ENCODE assay signal across 9 cellular contexts in genomic region chr18:77108821-77109692, GRCh38. TPM values are rescaled to one million over a fixed set of nuclear protein-coding genes. Genes with fewer than 3 reads are reported as not detected.
DNase-seq lines count a peak whose midpoint lies in the region; ATAC-seq and TF ChIP-seq lines count a peak whose summit lies in the region.
"Had no signal": no experiment of that assay in that cellular context is flagged by ENCODE, and none has a peak within 500 bp of the region (broad histone marks: within the 10 kb centered on the region; RNA-seq: fewer than 3 reads in every experiment).

No MANE protein-coding gene starts in this region.

- TF ChIP-seq CTCF in tibial artery (IDR thresholded peaks at IDR 0.05): no peak

- no peaks in the 10 kb centered on the region for H3K9me3 ChIP-seq in tibial artery

- POLR2A ChIA-PET in activated naive CD8-positive, alpha-beta T cell treated with anti-CD3 and anti-CD28 coated beads, Interleukin-2, amount 10 ng/mL, durations not matched to agents 7 days and 5 days (lab: Charles Lee): interaction anchor here (2.3 kb wide), 1 partner anchor 23 kb away, joined by 18 read pairs; the partner anchor contains the start of gene MBP

- H3K4me3 Mint-ChIP-seq in activated naive CD4-positive, alpha-beta T cell treated with anti-CD3 and anti-CD28 coated beads, Interleukin-2, amount 10 ng/mL, durations not matched to agents 7 days and 5 days: no peak overlapping the region
- H3K4me3 Mint-ChIP-seq in activated naive CD8-positive, alpha-beta T cell treated with anti-CD3 and anti-CD28 coated beads, Interleukin-2, amount 10 ng/mL, durations not matched to agents 7 days and 5 days: no peak overlapping the region
- no peak overlapping the region for H3K4me3 Mint-ChIP-seq in memory B cell

- no peak for DNase-seq in activated naive CD4-positive, alpha-beta T cell treated with anti-CD3 and anti-CD28 coated beads, Interleukin-2, amount 10 ng/mL, durations not matched to agents 7 days and 5 days
- DNase-seq in activated naive CD4-positive, alpha-beta T cell treated with Interleukin-2 at 50 U/mL for 16 hours: no peak
- DNase-seq in activated naive CD8-positive, alpha-beta T cell treated with anti-CD3 and anti-CD28 coated beads, Interleukin-2, amount 10 ng/mL, durations not matched to agents 7 days and 5 days: no peak
- DNase-seq in memory B cell (ENCODE audit: low spot score in 2 of 2) (no peak), tibial artery (peak in 1 of 2 donors; percentile 55), germinal center (ENCODE audit: low spot score) (no peak)
- DNase-seq: NCI-H82 had no signal

- peak overlapping the region; percentile 38 for H3K27ac Mint-ChIP-seq in activated naive CD4-positive, alpha-beta T cell treated with anti-CD3 and anti-CD28 coated beads, Interleukin-2, amount 10 ng/mL, durations not matched to agents 7 days and 5 days
- H3K27ac Mint-ChIP-seq in activated naive CD8-positive, alpha-beta T cell treated with anti-CD3 and anti-CD28 coated beads, Interleukin-2, amount 10 ng/mL, durations not matched to agents 7 days and 5 days: peak overlapping the region; percentile 14
- H3K27ac Mint-ChIP-seq in memory B cell: peak overlapping the region; percentile 66

- CTCF ChIA-PET in activated naive CD4-positive, alpha-beta T cell treated with anti-CD3 and anti-CD28 coated beads, Interleukin-2, amount 10 ng/mL, durations not matched to agents 7 days and 5 days (lab: Charles Lee): interaction anchor here (1.0 to 4.4 kb wide), 4 partner anchors 14 to 109 kb away, joined by 3 to 31 read pairs (median 4); no protein-coding TSS in a partner anchor

- no peak for ATAC-seq in activated naive CD8-positive, alpha-beta T cell treated with anti-CD3 and anti-CD28 coated beads, Interleukin-2, amount 10 ng/mL, durations not matched to agents 7 days and 5 days (ENCODE audit: low read depth)
- no peak for ATAC-seq in memory B cell (ENCODE audit: low read depth)
- ATAC-seq in GM21619 (IDR thresholded peaks at IDR 0.05; ENCODE audit: unreplicated experiment): no peak
- ATAC-seq in HG03520 (IDR thresholded peaks at IDR 0.05; ENCODE audit: unreplicated experiment): no peak

- no peak overlapping the region for H3K4me3 ChIP-seq in tibial artery

- H3K27me3 Mint-ChIP-seq in activated naive CD4-positive, alpha-beta T cell treated with anti-CD3 and anti-CD28 coated beads, Interleukin-2, amount 10 ng/mL, durations not matched to agents 7 days and 5 days: no peaks in the 10 kb centered on the region
- no peaks in the 10 kb centered on the region for H3K27me3 Mint-ChIP-seq in activated naive CD8-positive, alpha-beta T cell treated with anti-CD3 and anti-CD28 coated beads, Interleukin-2, amount 10 ng/mL, durations not matched to agents 7 days and 5 days
- H3K27me3 Mint-ChIP-seq in memory B cell: no peaks in the 10 kb centered on the region

- H3K27me3 ChIP-seq in tibial artery: no peaks in the 10 kb centered on the region

- H3K4me1 ChIP-seq in tibial artery: peaks cover 0 to 39% (median 20%) of the 10 kb centered on the region in 4 donors

- peaks cover 4% of the 10 kb centered on the region for H3K9me3 Mint-ChIP-seq in activated naive CD4-positive, alpha-beta T cell treated with anti-CD3 and anti-CD28 coated beads, Interleukin-2, amount 10 ng/mL, durations not matched to agents 7 days and 5 days
- peaks cover 4% of the 10 kb centered on the region for H3K9me3 Mint-ChIP-seq in activated naive CD8-positive, alpha-beta T cell treated with anti-CD3 and anti-CD28 coated beads, Interleukin-2, amount 10 ng/mL, durations not matched to agents 7 days and 5 days
- peaks cover 1% of the 10 kb centered on the region for H3K9me3 Mint-ChIP-seq in memory B cell

- intact Hi-C loops in tibial artery (cut with DNase I; ENCODE audit: low total_unique reads): no loop called here

- peaks cover 95% of the 10 kb centered on the region for H3K4me1 Mint-ChIP-seq in activated naive CD4-positive, alpha-beta T cell treated with anti-CD3 and anti-CD28 coated beads, Interleukin-2, amount 10 ng/mL, durations not matched to agents 7 days and 5 days
- peaks cover 53% of the 10 kb centered on the region for H3K4me1 Mint-ChIP-seq in activated naive CD8-positive, alpha-beta T cell treated with anti-CD3 and anti-CD28 coated beads, Interleukin-2, amount 10 ng/mL, durations not matched to agents 7 days and 5 days
- peaks cover 56% of the 10 kb centered on the region for H3K4me1 Mint-ChIP-seq in memory B cell

- peak overlapping the region; percentile 32 to 56 for H3K27ac ChIP-seq in tibial artery

- peaks cover 0 to 7% (median 0%) of the 10 kb centered on the region in 3 donors for H3K36me3 ChIP-seq in tibial artery

- H3K36me3 Mint-ChIP-seq in activated naive CD4-positive, alpha-beta T cell treated with anti-CD3 and anti-CD28 coated beads, Interleukin-2, amount 10 ng/mL, durations not matched to agents 7 days and 5 days: peaks cover 70% of the 10 kb centered on the region
- H3K36me3 Mint-ChIP-seq in activated naive CD8-positive, alpha-beta T cell treated with anti-CD3 and anti-CD28 coated beads, Interleukin-2, amount 10 ng/mL, durations not matched to agents 7 days and 5 days: peaks cover 60% of the 10 kb centered on the region
- H3K36me3 Mint-ChIP-seq in memory B cell: peaks cover 31% of the 10 kb centered on the region

RNA-seq across cellular contexts. Expression of gene MBP, which starts 23.5 kb away (rescaled TPM):
- 100 to 1,000 TPM; 138 to 148 TPM for total RNA-seq in activated naive CD8-positive, alpha-beta T cell treated with anti-CD3 and anti-CD28 coated beads, Interleukin-2, amount 10 ng/mL, durations not matched to agents 7 days and 5 days

Comparison
In these comparisons a context has a peak if more than half of its experiments do, and no peak if none do; other contexts are left out.
1. H3K27ac Mint-ChIP-seq: peak in every context shown above with its lines; median percentile 66 in memory B cell; 38 in activated naive CD4-positive, alpha-beta T cell treated with anti-CD3 and anti-CD28 coated beads, Interleukin-2, amount 10 ng/mL, durations not matched to agents 7 days and 5 days; 14 in activated naive CD8-positive, alpha-beta T cell treated with anti-CD3 and anti-CD28 coated beads, Interleukin-2, amount 10 ng/mL, durations not matched to agents 7 days and 5 days.